ENCODE assay signal across 8 cellular contexts in the genomic region with DNA sequence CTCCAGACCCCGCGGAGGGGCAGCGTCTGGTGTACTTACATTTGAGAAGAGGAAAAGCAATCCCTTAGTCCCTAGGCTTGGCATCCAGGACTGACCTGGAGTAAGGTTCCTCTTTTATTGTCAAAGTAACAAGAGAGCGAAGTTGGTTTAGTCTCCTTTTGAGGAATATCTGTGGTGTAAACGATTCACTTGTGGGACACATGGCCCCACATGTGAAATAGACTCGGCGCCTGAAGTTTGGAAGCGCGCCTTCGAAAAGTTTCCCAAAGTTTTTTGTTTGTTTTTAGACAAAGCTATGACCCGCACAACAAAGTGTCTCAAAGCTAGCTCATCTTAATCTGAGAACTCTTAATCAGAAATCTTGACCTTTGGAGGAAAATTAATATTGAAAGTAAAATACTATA. TPM values are rescaled to one million over a fixed set of nuclear protein-coding genes. Genes with fewer than 3 reads are reported as not detected.
DNase-seq lines count a peak whose midpoint lies in the region; ATAC-seq, FAIRE-seq and TF ChIP-seq lines count a peak whose summit lies in the region.

No MANE protein-coding gene starts in this region.

- CTCF ChIA-PET in PC-3 (lab: Charles Lee) (no interaction called here), H1 (lab: Charles Lee; ENCODE audit: partially characterized antibody) (interaction anchor here (0.7 kb wide), 1 partner anchor 122 kb away, joined by 3 read pairs; no protein-coding TSS in a partner anchor)

- H3K4me1 ChIP-seq in PC-3 (ENCODE audit: insufficient read depth, low read length) = no peaks in the 10 kb centered on the region; the same call in 1 of the 2 replicates
- H3K4me1 ChIP-seq in H1 (replicated peaks in 1 of 4; ENCODE audit: control insufficient read depth in 3 of 4, insufficient read depth in 4 of 4, low read length in 3 of 4) = peaks cover 0 to 4% (median 3%) of the 10 kb centered on the region in 4 experiments; a peak in 4 of 7 replicates

- H3K4me3 ChIP-seq in PC-3 (ENCODE audit: low read length) (peak overlapping the region; percentile 80), H1 (ENCODE audit: extremely low read depth in 1 of 4, insufficient read depth in 2 of 4, low read depth in 3 of 4, low read length in 4 of 4) (peak overlapping the region; percentile 91 to 97 (median 94)), neural cell (ENCODE audit: low read length) (peak overlapping the region; percentile 97)

- H4K5ac ChIP-seq in H1 (ENCODE audit: insufficient read length, low read depth, low read length) = peak overlapping the region; percentile 89

- peak overlapping the region; percentile 92 for H4K8ac ChIP-seq in H1 (ENCODE audit: extremely low read depth, insufficient read depth, low read length)

- H3F3A ChIP-seq in PC-3 (ENCODE audit: low read length, unreplicated experiment) (no peaks in the 10 kb centered on the region), neural cell (ENCODE audit: insufficient read depth, low read length, poor library complexity, severe bottlenecking) (no peaks in the 10 kb centered on the region)

- intact Hi-C loops in PC-3 (cut with micrococcal nuclease) = loop anchor here (1.0 to 2.0 kb wide), 3 partner anchors 39 to 221 kb away; a partner anchor contains a TSS

- H2BK15ac ChIP-seq in H1 (ENCODE audit: low read length) = no peak overlapping the region

- no peak overlapping the region for H4K91ac ChIP-seq in H1 (replicated peaks; ENCODE audit: insufficient read length, low read length)

- H3K79me2 ChIP-seq in PC-3 (ENCODE audit: low read length) = peaks cover 47% of the 10 kb centered on the region
- H3K79me2 ChIP-seq in H1 (ENCODE audit: control insufficient read depth in 1 of 2, insufficient read depth in 2 of 2, low read length in 2 of 2) = peaks cover 0 to 41% of the 10 kb centered on the region in 2 experiments; a peak in 2 of 4 replicates
- H3K79me2 ChIP-seq in neural cell (replicated peaks; ENCODE audit: insufficient read depth, low read length) = peaks cover 11% of the 10 kb centered on the region

- peak overlapping the region; percentile 91 for H2BK5ac ChIP-seq in H1 (ENCODE audit: low read depth, low read length)

- WGBS in H1 (ENCODE audit: extremely low coverage in 1 of 2, insufficient coverage in 1 of 2, insufficient read length in 1 of 2, insufficient replicate concordance in 2 of 2, low coverage in 1 of 2, low lambda C conversion rate in 2 of 2, missing lambda C conversion rate in 1 of 2), 2 experiments = 2% methylated on average over 11 of the region's 11 CpGs; no CpG with 5 or more reads in 1 of the 2 experiments

- H3K27ac ChIP-seq in PC-3 (ENCODE audit: low read length) (peak overlapping the region; percentile 18), H1 (ENCODE audit: low read depth, low read length) (peak overlapping the region; percentile 79), neural cell (ENCODE audit: low read length) (peak overlapping the region; percentile 70)

- H2BK120ac ChIP-seq in H1 (replicated peaks; ENCODE audit: low read depth, low read length) = no peak overlapping the region

- TF ChIP-seq RAD21 in H1 (IDR thresholded peaks at IDR 0.05 in 1 of 2, conservative IDR thresholded peaks at IDR 0.05 in 1 of 2; ENCODE audit: low read depth in 2 of 2, low read length in 2 of 2) (no peak), neural cell (conservative IDR thresholded peaks at IDR 0.05) (no peak)

- no peak overlapping the region for H2AK5ac ChIP-seq in H1 (ENCODE audit: low read depth, low read length)

- no peaks in the 10 kb centered on the region for H3K9me3 ChIP-seq in PC-3 (ENCODE audit: low read length)
- no peaks in the 10 kb centered on the region for H3K9me3 ChIP-seq in H1 (ENCODE audit: insufficient read depth in 2 of 2, low read depth in 1 of 2, low read length in 1 of 2)
- no peaks in the 10 kb centered on the region for H3K9me3 ChIP-seq in neural cell (ENCODE audit: low read length)

- ATAC-seq in PC-3 (no peak; the same call in 1 of the 2 replicates), GM21723 (IDR thresholded peaks at IDR 0.05; ENCODE audit: unreplicated experiment) (no peak), HG03442 (IDR thresholded peaks at IDR 0.05; ENCODE audit: unreplicated experiment) (no peak)

- peaks cover 14% of the 10 kb centered on the region for H3K36me3 ChIP-seq in PC-3 (ENCODE audit: low read depth, low read length)
- H3K36me3 ChIP-seq in H1 (ENCODE audit: control insufficient read depth in 2 of 4, insufficient read depth in 4 of 4, low read length in 3 of 4) = peaks cover 3 to 23% (median 8%) of the 10 kb centered on the region in 4 experiments; a peak in 5 of 8 replicates
- H3K36me3 ChIP-seq in neural cell (ENCODE audit: insufficient read depth, low read length) = peaks cover 8% of the 10 kb centered on the region

- H3K9ac ChIP-seq in PC-3 (ENCODE audit: low read length) (peak overlapping the region; percentile 89), H1 (replicated peaks in 1 of 4; ENCODE audit: extremely low read depth in 1 of 4, low read depth in 3 of 4, low read length in 3 of 4) (peak overlapping the region; percentile 80 to 88 (median 84)), neural cell (ENCODE audit: low read length) (peak overlapping the region; percentile 82)

- no peak overlapping the region for H3K56ac ChIP-seq in H1 (replicated peaks; ENCODE audit: insufficient read length, low read depth, low read length)

- H3K27me3 ChIP-seq in PC-3 (ENCODE audit: low read length) (no peaks in the 10 kb centered on the region), H1 (replicated peaks in 1 of 4; ENCODE audit: control insufficient read depth in 3 of 4, extremely low read depth in 1 of 4, insufficient read depth in 3 of 4, low read length in 3 of 4) (no peaks in the 10 kb centered on the region), neural cell (ENCODE audit: insufficient read depth, low read depth, low read length) (no peaks in the 10 kb centered on the region)

- no peak for DNase-seq in GM19239 (ENCODE audit: insufficient read length, low spot score)
- DNase-seq in PC-3 = peak; percentile 45
- DNase-seq in H1 (ENCODE audit: low read depth in 1 of 2, low spot score in 2 of 2) = no peak
- no peak for DNase-seq in anterior cingulate cortex (lab: John Stamatoyannopoulos, UW)
- no peak for DNase-seq in cerebellar cortex (ENCODE audit: low spot score)

- no peak overlapping the region for H3K14ac ChIP-seq in H1 (ENCODE audit: insufficient read length)

- H3K23ac ChIP-seq in H1 (ENCODE audit: insufficient read length) = no peak overlapping the region

- H2BK12ac ChIP-seq in H1 (ENCODE audit: low read depth, low read length) = no peak overlapping the region

- POLR2A ChIA-PET in PC-3 (lab: Charles Lee; ENCODE audit: unreplicated experiment) = interaction anchor here (0.7 kb wide), 1 partner anchor 63 kb away, joined by 3 read pairs; no protein-coding TSS in a partner anchor
- POLR2A ChIA-PET in H1 (lab: Charles Lee; ENCODE audit: partially characterized antibody) = interaction anchor here (0.6 to 1.9 kb wide), 4 partner anchors 12 to 179 kb away, joined by 3 to 6 read pairs (median 3); a partner anchor contains a TSS

- H2AFZ ChIP-seq in PC-3 (ENCODE audit: low read length) (peak overlapping the region; percentile 75), H1 (ENCODE audit: low read length) (peak overlapping the region; percentile 66; the same call in 1 of the 2 replicates), neural cell (ENCODE audit: low read depth, low read length) (peak overlapping the region; percentile 76)

- H4K20me1 ChIP-seq in PC-3 (ENCODE audit: low read length) (no peaks in the 10 kb centered on the region), H1 (replicated peaks in 1 of 2; ENCODE audit: control insufficient read depth in 1 of 2, insufficient read depth in 2 of 2, low read length in 2 of 2) (peaks cover 0 to 2% of the 10 kb centered on the region in 2 experiments), neural cell (ENCODE audit: insufficient read depth) (no peaks in the 10 kb centered on the region)

- TF ChIP-seq EP300 in H1 (IDR thresholded peaks at IDR 0.05; ENCODE audit: borderline replicate concordance in 1 of 2, low read depth in 2 of 2, low read length in 2 of 2) (no peak), neural cell (conservative IDR thresholded peaks at IDR 0.05; ENCODE audit: poor library complexity, severe bottlenecking) (no peak)

- no peak overlapping the region for H3K4ac ChIP-seq in H1 (replicated peaks; ENCODE audit: insufficient read length, low read depth, low read length)

- BruUV-seq in PC-3 (replicated peaks; lab: Mats Ljungman, UMichigan) = no TSS peak

- H3K4me2 ChIP-seq in PC-3 (ENCODE audit: low read length) (peak overlapping the region; percentile 87), H1 (ENCODE audit: insufficient read depth in 1 of 2, low read depth in 2 of 2, low read length in 2 of 2) (peak overlapping the region; percentile 74 to 80), neural cell (ENCODE audit: low read length) (peak overlapping the region; percentile 59)

- TF ChIP-seq POLR2A in H1 (IDR thresholded peaks at IDR 0.05; ENCODE audit: control extremely low read depth in 1 of 2, low read depth in 2 of 2, low read length in 2 of 2) = no peak; a peak in 1 of 3 replicates

- H3K18ac ChIP-seq in H1 (ENCODE audit: extremely low read depth, low read length) = peak overlapping the region; percentile 88

- H3K9me2 ChIP-seq in PC-3 (replicated peaks; ENCODE audit: low read length) (no peaks in the 10 kb centered on the region), neural cell (ENCODE audit: insufficient read depth, low read length) (no peaks in the 10 kb centered on the region)

- TF ChIP-seq CTCF in PC-3 (conservative IDR thresholded peaks at IDR 0.05; ENCODE audit: low read depth, low read length) (no peak), H1 (IDR thresholded peaks at IDR 0.05; ENCODE audit: control extremely low read depth in 1 of 3, insufficient read depth in 1 of 3, low read depth in 1 of 3, low read length in 3 of 3) (no peak), neural cell (IDR thresholded peaks at IDR 0.05; ENCODE audit: poor library complexity, severe bottlenecking) (no peak)

- H3K23me2 ChIP-seq in H1 (ENCODE audit: low read depth, low read length) = no peaks in the 10 kb centered on the region

- peak; percentile 65 for FAIRE-seq in GM19239 (lab: Jason Lieb, UNC)
- FAIRE-seq in H1 (lab: Jason Lieb, UNC) = no peak

- H3K79me1 ChIP-seq in H1 (ENCODE audit: low read depth, low read length) = 0 out of 2 replicates have a peak, but pooled peaks cover 3% of the 10 kb centered on the region

- H2BK20ac ChIP-seq in H1 (ENCODE audit: low read length) = no peak overlapping the region

RNA-seq across cellular contexts. Expression of a gene that starts 0.7 kb away (rescaled TPM):
- total RNA-seq in PC-3 (2014; rRNA removed) = 11.1 and 14.1 TPM in 2 replicates
- 26.6 and 29.0 TPM in 2 replicates for total RNA-seq in H1 (2021; fragmentation: NEBNext Ultra II Directional; extraction: Animal tissue kit (Norgen Biotek cat#: 25700))
- 5.6 and 8.3 TPM in 2 replicates for polyA plus RNA-seq in H1 (2011; rRNA removed)
- 10.1 TPM for polyA plus RNA-seq in H1 (2011; cell fraction: cytosol; rRNA removed)
- 3.0 TPM for polyA plus RNA-seq in H1 (2011; cell fraction: nucleus; rRNA removed)
- 5.3 to 10.9 TPM (median 6.2 TPM) in 4 replicates for polyA plus RNA-seq in H1 (2012, experiment 1 of 2)
- 1.3 TPM for polyA plus RNA-seq in H1 (2012, experiment 2 of 2)
- polyA plus RNA-seq in H1 (2013, experiment 1 of 2) = 20.4 TPM
- 19.5 TPM for polyA plus RNA-seq in H1 (2013, experiment 2 of 2)
- polyA minus RNA-seq in H1 (2011; rRNA and poly(A)+ RNA removed) = 7.3 and 9.1 TPM in 2 replicates
- 11.1 TPM for polyA minus RNA-seq in H1 (2011; cell fraction: cytosol; rRNA and poly(A)+ RNA removed)
- 11.0 TPM for polyA minus RNA-seq in H1 (2011; cell fraction: nucleus; rRNA and poly(A)+ RNA removed)
- 8.3 and 15.1 TPM in 2 replicates for polyA plus RNA-seq in neural cell
- 27.5 and 27.7 TPM in 2 replicates for polyA minus RNA-seq in neural cell

RNA-seq across cellular contexts. Expression of a gene that starts 23.7 kb away (rescaled TPM):
- 193 and 232 TPM in 2 replicates for total RNA-seq in PC-3 (2014; rRNA removed)
- 103 and 107 TPM in 2 replicates for total RNA-seq in H1 (2021; fragmentation: NEBNext Ultra II Directional; extraction: Animal tissue kit (Norgen Biotek cat#: 25700))
- polyA plus RNA-seq in H1 (2011; rRNA removed) (21.9 and 45.1 TPM in 2 replicates), neural cell (228 and 254 TPM in 2 replicates)
- polyA plus RNA-seq in H1 (2011; cell fraction: cytosol; rRNA removed) = 78.1 TPM
- polyA plus RNA-seq in H1 (2011; cell fraction: nucleus; rRNA removed) = 19.4 TPM
- polyA plus RNA-seq in H1 (2012, experiment 1 of 2) = 74.0 to 137 TPM (median 78.3 TPM) in 4 replicates
- polyA plus RNA-seq in H1 (2012, experiment 2 of 2) = 14.0 TPM
- 91.9 TPM for polyA plus RNA-seq in H1 (2013, experiment 1 of 2)
- polyA plus RNA-seq in H1 (2013, experiment 2 of 2) = 93.3 TPM
- 45.6 and 52.7 TPM in 2 replicates for polyA minus RNA-seq in H1 (2011; rRNA and poly(A)+ RNA removed)
- 43.3 TPM for polyA minus RNA-seq in H1 (2011; cell fraction: cytosol; rRNA and poly(A)+ RNA removed)
- polyA minus RNA-seq in H1 (2011; cell fraction: nucleus; rRNA and poly(A)+ RNA removed) = 77.9 TPM
- 159 and 168 TPM in 2 replicates for polyA minus RNA-seq in neural cell

RNA-seq across cellular contexts. Expression of a gene that starts 35.4 kb away (rescaled TPM):
- total RNA-seq in PC-3 (2014; rRNA removed) = 151 and 207 TPM in 2 replicates
- total RNA-seq in H1 (2021; fragmentation: NEBNext Ultra II Directional; extraction: Animal tissue kit (Norgen Biotek cat#: 25700)) = 36.5 and 42.0 TPM in 2 replicates
- polyA plus RNA-seq in H1 (2011; rRNA removed) (10.9 and 15.7 TPM in 2 replicates), neural cell (43.9 and 45.7 TPM in 2 replicates)
- 17.1 TPM for polyA plus RNA-seq in H1 (2011; cell fraction: cytosol; rRNA removed)
- 5.9 TPM for polyA plus RNA-seq in H1 (2011; cell fraction: nucleus; rRNA removed)
- 15.0 to 20.5 TPM (median 16.4 TPM) in 4 replicates for polyA plus RNA-seq in H1 (2012, experiment 1 of 2)
- polyA plus RNA-seq in H1 (2012, experiment 2 of 2) = 1.9 TPM
- 44.7 TPM for polyA plus RNA-seq in H1 (2013, experiment 1 of 2)
- 50.3 TPM for polyA plus RNA-seq in H1 (2013, experiment 2 of 2)
- polyA minus RNA-seq in H1 (2011; rRNA and poly(A)+ RNA removed) = 11.0 and 19.4 TPM in 2 replicates
- polyA minus RNA-seq in H1 (2011; cell fraction: cytosol; rRNA and poly(A)+ RNA removed) = 16.4 TPM
- polyA minus RNA-seq in H1 (2011; cell fraction: nucleus; rRNA and poly(A)+ RNA removed) = 19.6 TPM
- polyA minus RNA-seq in neural cell = 64.5 and 81.6 TPM in 2 replicates

Comparison
In these comparisons a context has a peak if more than half of its experiments do, and no peak if none do; other contexts are left out.
1. H3K27ac ChIP-seq: peak in every context shown above with its lines; median percentile 79 in H1; 70 in neural cell; 18 in PC-3.